In the genomic region with DNA sequence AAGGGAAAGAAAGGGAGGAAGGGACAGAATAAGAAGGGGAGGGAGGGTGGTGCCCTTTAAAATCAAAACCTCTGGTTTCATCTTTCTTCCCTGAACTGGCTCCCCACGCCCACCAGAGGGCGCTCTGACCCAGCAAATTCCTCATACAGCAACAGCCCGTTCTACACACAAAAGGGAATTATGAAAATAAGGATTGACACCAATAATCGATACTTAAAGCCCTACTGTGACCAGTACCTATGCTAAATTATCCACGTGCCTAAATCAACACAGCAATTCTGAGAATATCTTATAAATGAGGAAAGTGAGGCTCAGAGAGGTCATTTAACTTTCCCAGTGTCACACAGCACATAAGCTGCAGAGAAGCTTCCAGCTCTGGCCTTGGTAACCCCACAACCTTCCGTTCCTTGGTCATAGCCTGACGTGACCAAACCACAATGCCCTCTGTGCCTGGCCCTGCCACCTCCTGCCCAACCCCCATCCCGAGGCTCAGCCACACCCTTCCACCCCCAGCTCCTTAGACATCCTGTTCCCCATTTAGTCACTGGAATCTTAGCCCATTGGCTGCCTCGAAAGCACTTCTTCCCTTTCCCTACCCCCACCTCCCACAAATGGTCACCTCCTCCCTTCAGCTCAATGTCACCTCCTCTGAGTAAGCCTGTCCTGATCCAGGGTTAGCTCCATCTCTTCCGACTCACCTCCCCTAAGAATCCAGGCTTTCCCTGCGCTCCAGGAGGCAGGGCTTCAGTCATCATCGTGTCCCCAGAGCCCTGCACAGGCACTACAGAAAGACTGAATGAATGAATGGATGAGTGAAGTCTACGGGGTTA, we compare ENCODE assay signal across 8 cellular contexts. TPM values are rescaled to one million over a fixed set of nuclear protein-coding genes. Genes with fewer than 3 reads are reported as not detected.
A peak's percentile ranks its signal among the peaks of the same experiment; 100 is the strongest.
DNase-seq lines count a peak whose midpoint lies in the region; ATAC-seq and TF ChIP-seq lines count a peak whose summit lies in the region.

No MANE protein-coding gene starts in this region.

- WGBS in mammary epithelial cell (ENCODE audit: low coverage, missing lambda C conversion rate), result 2% methylated on average over 12 of the region's 13 CpGs

- POLR2A ChIA-PET in WTC11 (lab: Charles Lee), result no interaction called here

- no peaks in the 10 kb centered on the region for H3K36me3 Mint-ChIP-seq in WTC11

- H3K4me3 Mint-ChIP-seq in WTC11, result peak overlapping the region; percentile 40

- intact Hi-C loops in mammary epithelial cell (cut with micrococcal nuclease), result loop anchor here (1.0 to 5.0 kb wide), 4 partner anchors 12 to 222 kb away; no protein-coding TSS in a partner anchor

- H3K9me3 Mint-ChIP-seq in WTC11, result no peaks in the 10 kb centered on the region

- CTCF ChIA-PET in WTC11 (lab: Charles Lee) (interaction anchor here (0.7 to 4.5 kb wide), 36 partner anchors 9 to 300 kb away, joined by 3 to 125 read pairs (median 4); a partner anchor contains a TSS), mammary epithelial cell (lab: Charles Lee; ENCODE audit: low non-redundant PET) (interaction anchor here (0.5 to 1.4 kb wide), 7 partner anchors 10 to 241 kb away, joined by 3 to 7 read pairs (median 5); a partner anchor contains a TSS)

- H3K4me3 ChIP-seq in mammary epithelial cell (replicated peaks in 1 of 3; ENCODE audit: insufficient read depth in 1 of 3, low read depth in 2 of 3, low read length in 3 of 3) (peak overlapping the region in 1 of 3 experiments; percentile 5), kidney epithelial cell (ENCODE audit: low read depth, low read length) (no peak overlapping the region)

- H3K27ac Mint-ChIP-seq in WTC11, result peak overlapping the region; percentile 55; the same call in 1 of the 2 replicates

- H3K4me1 Mint-ChIP-seq in WTC11, result peaks cover 26% of the 10 kb centered on the region

- H3K27ac ChIP-seq in mammary epithelial cell (ENCODE audit: insufficient read depth, low read depth, low read length), result peak overlapping the region; percentile 22

- peaks cover 3% of the 10 kb centered on the region; the same call in 1 of the 2 replicates for H3K27me3 Mint-ChIP-seq in WTC11 (ENCODE audit: low read depth)

- ATAC-seq in WTC11 (peak; percentile 48), HG03139 (IDR thresholded peaks at IDR 0.05; ENCODE audit: unreplicated experiment) (no peak)

- H4K20me1 ChIP-seq in mammary epithelial cell (ENCODE audit: insufficient read depth, low read length), result no peaks in the 10 kb centered on the region

- peak overlapping the region; percentile 56 for H3K4me2 ChIP-seq in mammary epithelial cell (ENCODE audit: insufficient read depth, low read depth, low read length)

- TF ChIP-seq CTCF in WTC11 (IDR thresholded peaks at IDR 0.05) (peak; percentile 96), mammary epithelial cell (conservative IDR thresholded peaks at IDR 0.05 in 1 of 2, IDR thresholded peaks at IDR 0.05 in 1 of 2; ENCODE audit: extremely low read depth in 1 of 2, insufficient read depth in 1 of 2, low read depth in 1 of 2, low read length in 2 of 2) (peak; percentile 86 to 94), kidney epithelial cell (IDR thresholded peaks at IDR 0.05; ENCODE audit: insufficient read depth, low read length, poor library complexity, severe bottlenecking) (peak; percentile 92)

- DNase-seq in SIG-M5 treated with dmso at 0.1 percent for 504 hours (lab: John Stamatoyannopoulos, UW; ENCODE audit: unreplicated experiment) (peak; percentile 66), SIG-M5 (lab: John Stamatoyannopoulos, UW) (no peak), NCI-H2107 (lab: John Stamatoyannopoulos, UW) (peak; percentile 49), WTC11 (ENCODE audit: low spot score) (peak; percentile 81), mammary epithelial cell (peak; percentile 69), kidney epithelial cell (ENCODE audit: low read depth) (no peak)
- peak; percentile 69 to 73 for DNase-seq in stimulated activated CD4-positive, alpha-beta T cell treated with anti-CD3 and anti-CD28 coated beads, Interleukin-4, amount 100 ng/mL, for 4 hours

- peak overlapping the region; percentile 77 for H2AFZ ChIP-seq in mammary epithelial cell (ENCODE audit: low read depth, low read length)

- in situ Hi-C loops in mammary epithelial cell (cut with MboI; ENCODE audit: low sequenced_read_pairs in 2 of 2), result no loop called here

- peaks cover 16% of the 10 kb centered on the region for H3K4me1 ChIP-seq in mammary epithelial cell (ENCODE audit: insufficient read depth, low read length)

- H3K36me3 ChIP-seq in mammary epithelial cell (ENCODE audit: insufficient read depth, low read length), result no peaks in the 10 kb centered on the region
- H3K36me3 ChIP-seq in kidney epithelial cell (ENCODE audit: control insufficient read depth, insufficient read depth, low read length), result no peaks in the 10 kb centered on the region

- dilution Hi-C loops in mammary epithelial cell (cut with HindIII; ENCODE audit: low sequenced_read_pairs), result loop anchor here (5.0 kb wide), 2 partner anchors 37 to 248 kb away; no protein-coding TSS in a partner anchor

- H3K27me3 ChIP-seq in mammary epithelial cell (ENCODE audit: insufficient read depth, low read length) (no peaks in the 10 kb centered on the region), kidney epithelial cell (ENCODE audit: control insufficient read depth, insufficient read depth, low read length) (peaks cover 2% of the 10 kb centered on the region)

- no peaks in the 10 kb centered on the region for H3K9me3 ChIP-seq in mammary epithelial cell (replicated peaks; ENCODE audit: insufficient read depth, low read length)

- H3K9ac ChIP-seq in mammary epithelial cell (ENCODE audit: insufficient read depth, low read length), result no peak overlapping the region

- no TSS peak for BruUV-seq in mammary epithelial cell (replicated peaks; lab: Mats Ljungman, UMichigan)

- no peaks in the 10 kb centered on the region for H3K79me2 ChIP-seq in mammary epithelial cell (ENCODE audit: insufficient read depth, low read length)

TF ChIP-seq in WTC11, 78 proteins besides CTCF, POLR2A, EP300 and RAD21:
- TF ChIP-seq GTF2I (CRISPR knock-in tag; conservative IDR thresholded peaks at IDR 0.05) (peak; percentile 70; the same call in 1 of the 2 replicates), ZNF138 (CRISPR knock-in tag; conservative IDR thresholded peaks at IDR 0.05) (no peak)
- TF ChIP-seq, protein P1, sequence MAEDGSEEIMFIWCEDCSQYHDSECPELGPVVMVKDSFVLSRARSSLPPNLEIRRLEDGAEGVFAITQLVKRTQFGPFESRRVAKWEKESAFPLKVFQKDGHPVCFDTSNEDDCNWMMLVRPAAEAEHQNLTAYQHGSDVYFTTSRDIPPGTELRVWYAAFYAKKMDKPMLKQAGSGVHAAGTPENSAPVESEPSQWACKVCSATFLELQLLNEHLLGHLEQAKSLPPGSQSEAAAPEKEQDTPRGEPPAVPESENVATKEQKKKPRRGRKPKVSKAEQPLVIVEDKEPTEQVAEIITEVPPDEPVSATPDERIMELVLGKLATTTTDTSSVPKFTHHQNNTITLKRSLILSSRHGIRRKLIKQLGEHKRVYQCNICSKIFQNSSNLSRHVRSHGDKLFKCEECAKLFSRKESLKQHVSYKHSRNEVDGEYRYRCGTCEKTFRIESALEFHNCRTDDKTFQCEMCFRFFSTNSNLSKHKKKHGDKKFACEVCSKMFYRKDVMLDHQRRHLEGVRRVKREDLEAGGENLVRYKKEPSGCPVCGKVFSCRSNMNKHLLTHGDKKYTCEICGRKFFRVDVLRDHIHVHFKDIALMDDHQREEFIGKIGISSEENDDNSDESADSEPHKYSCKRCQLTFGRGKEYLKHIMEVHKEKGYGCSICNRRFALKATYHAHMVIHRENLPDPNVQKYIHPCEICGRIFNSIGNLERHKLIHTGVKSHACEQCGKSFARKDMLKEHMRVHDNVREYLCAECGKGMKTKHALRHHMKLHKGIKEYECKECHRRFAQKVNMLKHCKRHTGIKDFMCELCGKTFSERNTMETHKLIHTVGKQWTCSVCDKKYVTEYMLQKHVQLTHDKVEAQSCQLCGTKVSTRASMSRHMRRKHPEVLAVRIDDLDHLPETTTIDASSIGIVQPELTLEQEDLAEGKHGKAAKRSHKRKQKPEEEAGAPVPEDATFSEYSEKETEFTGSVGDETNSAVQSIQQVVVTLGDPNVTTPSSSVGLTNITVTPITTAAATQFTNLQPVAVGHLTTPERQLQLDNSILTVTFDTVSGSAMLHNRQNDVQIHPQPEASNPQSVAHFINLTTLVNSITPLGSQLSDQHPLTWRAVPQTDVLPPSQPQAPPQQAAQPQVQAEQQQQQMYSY (CRISPR knock-in tag; IDR thresholded peaks at IDR 0.05), result peak; percentile 98

RNA-seq across cellular contexts. Expression of a gene that starts 34.2 kb away (rescaled TPM):
- 2.8 to 4.0 TPM (median 3.6 TPM) in 3 replicates for total RNA-seq in WTC11 (2021)
- under 1 TPM; 0.12 to 0.67 TPM for total RNA-seq in mammary epithelial cell
- 0.01 TPM for polyA plus RNA-seq in mammary epithelial cell
- 1.3 TPM for polyA minus RNA-seq in mammary epithelial cell
- 1.8 and 2.1 TPM in 2 replicates for total RNA-seq in kidney epithelial cell

RNA-seq across cellular contexts. Expression of a gene that starts 58.5 kb away (rescaled TPM):
- total RNA-seq in WTC11 (2021) (24.8 to 30.5 TPM (median 25.4 TPM) in 3 replicates), mammary epithelial cell (10 to 100 TPM in 1 of 2 donors, under 1 TPM in 1; 0.24 to 39.3 TPM), kidney epithelial cell (10.3 and 11.8 TPM in 2 replicates)
- 0.26 TPM for polyA plus RNA-seq in mammary epithelial cell
- polyA minus RNA-seq in mammary epithelial cell, result not detected

Comparison
In these comparisons a context has a peak if more than half of its experiments do, and no peak if none do; other contexts are left out.
1. DNase-seq: peak in SIG-M5 treated with dmso at 0.1 percent for 504 hours (single experiment), NCI-H2107 (single experiment), WTC11 (single experiment), mammary epithelial cell (single experiment) and stimulated activated CD4-positive, alpha-beta T cell treated with anti-CD3 and anti-CD28 coated beads, Interleukin-4, amount 100 ng/mL, for 4 hours (2 of 2); none in SIG-M5 (single experiment) and kidney epithelial cell (single experiment).
2. Peak in every context shown above with its lines, with median percentiles within 50 percentile points of each other: CTCF ChIP-seq.